In genomic region chr3:34016925-34017592, GRCh38 we compare ENCODE assay signal across 10 cellular contexts.
A peak's percentile ranks its signal among the peaks of the same experiment; 100 is the strongest.
DNase-seq lines count a peak whose midpoint lies in the region; ATAC-seq and TF ChIP-seq lines count a peak whose summit lies in the region.
"Had no signal": no experiment of that assay in that cellular context is flagged by ENCODE, and none has a peak within 500 bp of the region (broad histone marks: within the 10 kb centered on the region; RNA-seq: fewer than 3 reads in every experiment).

No MANE protein-coding gene starts in this region.

- CTCF ChIA-PET in activated CD8-positive, alpha-beta T cell treated with anti-CD3 and anti-CD28 coated beads for 36 hours (lab: Charles Lee): interaction anchor here (0.8 to 2.6 kb wide), 4 partner anchors 9 to 134 kb away, joined by 3 to 16 read pairs (median 4); no protein-coding TSS in a partner anchor

- no peaks in the 10 kb centered on the region for H3K27me3 ChIP-seq in CD4-positive, CD25-positive, alpha-beta regulatory T cell (ENCODE audit: control insufficient read depth, insufficient read depth, low read length)
- H3K27me3 ChIP-seq in BE2C: no peaks in the 10 kb centered on the region
- H3K27me3 ChIP-seq: ascending aorta had no signal

- H3K9me3 ChIP-seq in CD4-positive, CD25-positive, alpha-beta regulatory T cell (ENCODE audit: control insufficient read depth in 2 of 2, low read length in 2 of 2): no peaks in the 10 kb centered on the region
- no peaks in the 10 kb centered on the region for H3K9me3 ChIP-seq in BE2C
- H3K9me3 ChIP-seq: ascending aorta had no signal

- H3K4me3 ChIP-seq in CD4-positive, CD25-positive, alpha-beta regulatory T cell (ENCODE audit: low read depth, low read length): no peak overlapping the region
- peak overlapping the region; percentile 38 for H3K4me3 ChIP-seq in Jurkat, Clone E6-1 (ENCODE audit: low read length)
- no peak overlapping the region for H3K4me3 ChIP-seq in BE2C (ENCODE audit: low read depth, low read length)
- H3K4me3 ChIP-seq: ascending aorta had no signal

- peak in 2 of 3 donors; percentile 13 to 69 for DNase-seq in CD4-positive, CD25-positive, alpha-beta regulatory T cell
- DNase-seq in Jurkat, Clone E6-1 (ENCODE audit: low read depth, low spot score): peak; percentile 96
- peak; percentile 34 for DNase-seq in activated CD8-positive, alpha-beta T cell treated with anti-CD3 and anti-CD28 coated beads for 36 hours
- no peak for DNase-seq in HUDEP-2 (lab: John Stamatoyannopoulos, UW; ENCODE audit: unreplicated experiment in 76 of 76)
- DNase-seq in NCI-H446 treated with DMSO at 0.1 percent for 48 hours (lab: John Stamatoyannopoulos, UW): no peak
- no peak for DNase-seq in BE2C
- DNase-seq: H9 had no signal

- no peaks in the 10 kb centered on the region for H3K4me1 ChIP-seq in CD4-positive, CD25-positive, alpha-beta regulatory T cell (ENCODE audit: control insufficient read depth, insufficient read depth, low read length, poor library complexity, severe bottlenecking)
- no peaks in the 10 kb centered on the region for H3K4me1 ChIP-seq in BE2C
- H3K4me1 ChIP-seq: ascending aorta had no signal

- H3K9me3 Mint-ChIP-seq in CD4-positive, CD25-positive, alpha-beta regulatory T cell: peaks cover 0 to 5% (median 0%) of the 10 kb centered on the region in 7 donors
- no peaks in the 10 kb centered on the region for H3K9me3 Mint-ChIP-seq in activated CD8-positive, alpha-beta T cell treated with anti-CD3 and anti-CD28 coated beads for 36 hours
- H3K9me3 Mint-ChIP-seq: H9 had no signal

- H3K27me3 Mint-ChIP-seq in CD4-positive, CD25-positive, alpha-beta regulatory T cell: peaks cover 28% of the 10 kb centered on the region
- H3K27me3 Mint-ChIP-seq in activated CD8-positive, alpha-beta T cell treated with anti-CD3 and anti-CD28 coated beads for 36 hours: no peaks in the 10 kb centered on the region

- H3K36me3 ChIP-seq in CD4-positive, CD25-positive, alpha-beta regulatory T cell (ENCODE audit: control insufficient read depth, insufficient read depth, low read length): no peaks in the 10 kb centered on the region
- H3K36me3 ChIP-seq in BE2C: no peaks in the 10 kb centered on the region
- H3K36me3 ChIP-seq: ascending aorta had no signal

- peak overlapping the region in 1 of 3 donors; percentile 68 for H3K27ac Mint-ChIP-seq in CD4-positive, CD25-positive, alpha-beta regulatory T cell
- peak overlapping the region; percentile 64 for H3K27ac Mint-ChIP-seq in activated CD8-positive, alpha-beta T cell treated with anti-CD3 and anti-CD28 coated beads for 36 hours
- H3K27ac Mint-ChIP-seq: H9 had no signal

- intact Hi-C loops in activated CD8-positive, alpha-beta T cell treated with anti-CD3 and anti-CD28 coated beads for 36 hours (cut with micrococcal nuclease): no loop called here

- H3K4me3 Mint-ChIP-seq in CD4-positive, CD25-positive, alpha-beta regulatory T cell: peak overlapping the region in 2 of 4 donors; percentile 23 to 48
- no peak overlapping the region for H3K4me3 Mint-ChIP-seq in activated CD8-positive, alpha-beta T cell treated with anti-CD3 and anti-CD28 coated beads for 36 hours
- H3K4me3 Mint-ChIP-seq: H9 had no signal

- POLR2A ChIA-PET in activated CD8-positive, alpha-beta T cell treated with anti-CD3 and anti-CD28 coated beads for 36 hours (lab: Charles Lee): interaction anchor here (0.5 to 1.8 kb wide), 3 partner anchors 16 to 107 kb away, joined by 3 to 6 read pairs (median 3); no protein-coding TSS in a partner anchor

- H3K4me1 Mint-ChIP-seq in CD4-positive, CD25-positive, alpha-beta regulatory T cell: peaks cover 0 to 28% (median 13%) of the 10 kb centered on the region in 4 donors
- H3K4me1 Mint-ChIP-seq in activated CD8-positive, alpha-beta T cell treated with anti-CD3 and anti-CD28 coated beads for 36 hours (ENCODE audit: low read depth): peaks cover 28% of the 10 kb centered on the region

- ATAC-seq in CD4-positive, CD25-positive, alpha-beta regulatory T cell (ENCODE audit: low read depth in 2 of 2): peak in 1 of 2 donors; percentile 44
- ATAC-seq in GM18907 (IDR thresholded peaks at IDR 0.05; ENCODE audit: unreplicated experiment) (peak; percentile 64), HG03520 (IDR thresholded peaks at IDR 0.05; ENCODE audit: unreplicated experiment) (no peak)
- ATAC-seq in activated CD8-positive, alpha-beta T cell treated with anti-CD3 and anti-CD28 coated beads for 36 hours: peak; percentile 67

- no peak for TF ChIP-seq CTCF in activated CD8-positive, alpha-beta T cell treated with anti-CD3 and anti-CD28 coated beads for 36 hours (IDR thresholded peaks at IDR 0.05)
- no peak for TF ChIP-seq CTCF in BE2C (IDR thresholded peaks at IDR 0.05; ENCODE audit: low read depth, low read length)

- H3K27ac ChIP-seq in CD4-positive, CD25-positive, alpha-beta regulatory T cell (ENCODE audit: insufficient read depth, low read length, poor library complexity, severe bottlenecking): no peak overlapping the region
- H3K27ac ChIP-seq: ascending aorta had no signal

- no peaks in the 10 kb centered on the region for H3K36me3 Mint-ChIP-seq in CD4-positive, CD25-positive, alpha-beta regulatory T cell
- no peaks in the 10 kb centered on the region for H3K36me3 Mint-ChIP-seq in activated CD8-positive, alpha-beta T cell treated with anti-CD3 and anti-CD28 coated beads for 36 hours (ENCODE audit: low read depth)

Comparison
In these comparisons a context has a peak if more than half of its experiments do, and no peak if none do; other contexts are left out.
1. DNase-seq: peak in CD4-positive, CD25-positive, alpha-beta regulatory T cell (2 of 3), Jurkat, Clone E6-1 (single experiment) and activated CD8-positive, alpha-beta T cell treated with anti-CD3 and anti-CD28 coated beads for 36 hours (single experiment); none in HUDEP-2 (0 of 76), NCI-H446 treated with DMSO at 0.1 percent for 48 hours (single experiment) and BE2C (single experiment).